In genomic region chr3:153161138-153161713, GRCh38 we compare ENCODE assay signal across 1 cellular context.
TF ChIP-seq lines count a peak whose summit lies in the region.

No MANE protein-coding gene starts in this region.

TF ChIP-seq in HepG2, 621 proteins besides CTCF, POLR2A, EP300 and RAD21 (continued from another document):
- TF ChIP-seq HNF1A (IDR thresholded peaks at IDR 0.05; ENCODE audit: low read depth) (no peak), HNF1A (CRISPR knock-in tag; IDR thresholded peaks at IDR 0.05; ENCODE audit: borderline replicate concordance) (0 out of 2 replicates have a peak, but pooled peaks have one; percentile 8), MAZ (IDR thresholded peaks at IDR 0.05; ENCODE audit: borderline replicate concordance, low read depth, low read length) (peak; percentile 54; the same call in 1 of the 2 replicates), MAZ (CRISPR knock-in tag; IDR thresholded peaks at IDR 0.05; ENCODE audit: low read depth) (no peak), KDM3A (CRISPR knock-in tag; IDR thresholded peaks at IDR 0.05; ENCODE audit: low read depth) (no peak), ARID3A (IDR thresholded peaks at IDR 0.05; ENCODE audit: low read depth, low read length) (peak; percentile 16; the same call in 1 of the 2 replicates), ZNF205 (CRISPR knock-in tag; IDR thresholded peaks at IDR 0.05) (0 out of 2 replicates have a peak, but pooled peaks have one; percentile 2), ZIK1 (CRISPR knock-in tag; IDR thresholded peaks at IDR 0.05; ENCODE audit: borderline replicate concordance, low read depth) (no peak), TFDP1 (CRISPR knock-in tag; IDR thresholded peaks at IDR 0.05; ENCODE audit: borderline replicate concordance) (peak; percentile 39; the same call in 1 of the 2 replicates), SP1 (IDR thresholded peaks at IDR 0.05) (no peak), SP1 (CRISPR knock-in tag; IDR thresholded peaks at IDR 0.05) (peak; percentile 70), MED1 (CRISPR knock-in tag; IDR thresholded peaks at IDR 0.05) (peak; percentile 52; the same call in 1 of the 2 replicates), MXD1 (CRISPR knock-in tag; IDR thresholded peaks at IDR 0.05) (0 out of 2 replicates have a peak, but pooled peaks have one; percentile 8), ZBTB43 (CRISPR knock-in tag; conservative IDR thresholded peaks at IDR 0.05) (peak; percentile 50; the same call in 1 of the 2 replicates), MTERF4 (CRISPR knock-in tag; IDR thresholded peaks at IDR 0.05) (0 out of 2 replicates have a peak, but pooled peaks have one; percentile 5), HBP1 (CRISPR knock-in tag; IDR thresholded peaks at IDR 0.05; ENCODE audit: low read depth) (0 out of 2 replicates have a peak, but pooled peaks have one; percentile 28), ZNF703 (CRISPR knock-in tag; IDR thresholded peaks at IDR 0.05; ENCODE audit: borderline replicate concordance) (no peak), SSRP1 (CRISPR knock-in tag; IDR thresholded peaks at IDR 0.05) (no peak), ZNF574 (CRISPR knock-in tag; IDR thresholded peaks at IDR 0.05) (peak; percentile 33; the same call in 1 of the 2 replicates), PAXIP1 (CRISPR knock-in tag; conservative IDR thresholded peaks at IDR 0.05) (0 out of 2 replicates have a peak, but pooled peaks have one; percentile 2), DNMT3B (CRISPR knock-in tag; conservative IDR thresholded peaks at IDR 0.05) (peak; percentile 43; the same call in 1 of the 2 replicates), HDAC1 (CRISPR knock-in tag; IDR thresholded peaks at IDR 0.05) (peak; percentile 60; the same call in 1 of the 2 replicates), MAFK (conservative IDR thresholded peaks at IDR 0.05 in 1 of 2, IDR thresholded peaks at IDR 0.05 in 1 of 2; ENCODE audit: low read length in 2 of 2) (no peak), ZNF280B (CRISPR knock-in tag; IDR thresholded peaks at IDR 0.05; ENCODE audit: borderline replicate concordance) (0 out of 2 replicates have a peak, but pooled peaks have one; percentile 31), ZNF816 (CRISPR knock-in tag; IDR thresholded peaks at IDR 0.05; ENCODE audit: borderline replicate concordance) (peak; percentile 72; the same call in 1 of the 2 replicates), PHF21A (CRISPR knock-in tag; IDR thresholded peaks at IDR 0.05) (peak; percentile 80), HDAC6 (IDR thresholded peaks at IDR 0.05; ENCODE audit: low read depth, low read length) (no peak), ZNF562 (CRISPR knock-in tag; IDR thresholded peaks at IDR 0.05; ENCODE audit: borderline replicate concordance) (no peak), PHF20 (CRISPR knock-in tag; IDR thresholded peaks at IDR 0.05) (peak; percentile 63; the same call in 1 of the 2 replicates), HOXA3 (CRISPR knock-in tag; IDR thresholded peaks at IDR 0.05) (peak; percentile 64), SP4 (CRISPR knock-in tag; IDR thresholded peaks at IDR 0.05) (peak; percentile 21), ZNF160 (CRISPR knock-in tag; IDR thresholded peaks at IDR 0.05) (peak; percentile 43; the same call in 1 of the 2 replicates), ZNF567 (CRISPR knock-in tag; IDR thresholded peaks at IDR 0.05; ENCODE audit: borderline replicate concordance) (no peak), GABPB1 (CRISPR knock-in tag; IDR thresholded peaks at IDR 0.05) (no peak), TFDP2 (CRISPR knock-in tag; IDR thresholded peaks at IDR 0.05) (peak; percentile 52; the same call in 1 of the 2 replicates), TBX3 (IDR thresholded peaks at IDR 0.05; ENCODE audit: borderline replicate concordance) (peak; percentile 91)
